23 cellular contexts compared by ENCODE assay signal in genomic region chr12:89192419-89192818, GRCh38.
A peak's percentile ranks its signal among the peaks of the same experiment; 100 is the strongest.
DNase-seq lines count a peak whose midpoint lies in the region; ATAC-seq, FAIRE-seq and TF ChIP-seq lines count a peak whose summit lies in the region.
"Had no signal": no experiment of that assay in that cellular context is flagged by ENCODE, and none has a peak within 500 bp of the region (broad histone marks: within the 10 kb centered on the region; RNA-seq: fewer than 3 reads in every experiment).

No MANE protein-coding gene starts in this region.

- no peaks in the 10 kb centered on the region for H3K79me2 ChIP-seq in smooth muscle cell (ENCODE audit: low read depth)

- H3K4me3 ChIP-seq in fibroblast of mammary gland (ENCODE audit: control insufficient read depth, low read depth, low read length) (no peak overlapping the region), smooth muscle cell (no peak overlapping the region), kidney (ENCODE audit: low read length in 2 of 2) (no peak overlapping the region)
- H3K4me3 ChIP-seq: body of pancreas, GM23338 had no signal

- intact Hi-C loops in kidney (cut with DNase I), result no loop called here

- ATAC-seq in HG03095 (IDR thresholded peaks at IDR 0.05; ENCODE audit: unreplicated experiment), result no peak
- ATAC-seq in HG03457 (IDR thresholded peaks at IDR 0.05; ENCODE audit: unreplicated experiment), result no peak
- ATAC-seq: body of pancreas; GM23338; SK-N-SH treated with all-trans-retinoic acid at 6 μM for 48 hours; stimulated activated naive CD8-positive, alpha-beta T cell treated with anti-CD3 and anti-CD28 coated beads, Interleukin-15, Interleukin-2, amounts not matched to agents 100 U/mL and 50 U/mL, for 24 hours had no signal

- H3K36me3 ChIP-seq in smooth muscle cell (ENCODE audit: low read depth) (no peaks in the 10 kb centered on the region), kidney (ENCODE audit: control insufficient read depth in 1 of 2, insufficient read depth in 2 of 2, low read length in 2 of 2) (no peaks in the 10 kb centered on the region)
- H3K36me3 ChIP-seq: BE2C had no signal

- H3K4me1 ChIP-seq in smooth muscle cell (ENCODE audit: low read depth) (no peaks in the 10 kb centered on the region), kidney (ENCODE audit: control insufficient read depth in 1 of 2, insufficient read depth in 1 of 2, low read depth in 1 of 2, low read length in 2 of 2) (no peaks in the 10 kb centered on the region)
- H3K4me1 ChIP-seq: BE2C, body of pancreas, Caco-2 had no signal

- no peaks in the 10 kb centered on the region for H4K20me1 ChIP-seq in smooth muscle cell (ENCODE audit: low read depth)

- H2AFZ ChIP-seq in smooth muscle cell (ENCODE audit: low read depth), result peak overlapping the region; percentile 36
- H2AFZ ChIP-seq: GM23338 had no signal

- peaks cover 15% of the 10 kb centered on the region for H3K9me3 ChIP-seq in smooth muscle cell (replicated peaks; ENCODE audit: low read depth)
- peaks cover 3 to 7% of the 10 kb centered on the region in 2 donors for H3K9me3 ChIP-seq in kidney (ENCODE audit: control insufficient read depth in 1 of 2, low read length in 2 of 2)
- H3K9me3 ChIP-seq: body of pancreas had no signal

- no peak for FAIRE-seq in kidney (lab: Jason Lieb, UNC)
- FAIRE-seq: small intestine had no signal

- H3K9ac ChIP-seq in smooth muscle cell (ENCODE audit: low read depth) (no peak overlapping the region), kidney (ENCODE audit: low read length in 2 of 2) (no peak overlapping the region)
- H3K9ac ChIP-seq: KMS-11 had no signal

- TF ChIP-seq CTCF in fibroblast of mammary gland (conservative IDR thresholded peaks at IDR 0.05; ENCODE audit: control insufficient read depth, insufficient read depth, low read depth, low read length) (no peak), smooth muscle cell (IDR thresholded peaks at IDR 0.05; ENCODE audit: borderline replicate concordance, insufficient read depth, poor library complexity, severe bottlenecking) (no peak), kidney (IDR thresholded peaks at IDR 0.05; ENCODE audit: borderline replicate concordance, extremely low read depth, insufficient read depth) (no peak)

- H3F3A ChIP-seq in smooth muscle cell (ENCODE audit: low read depth), result no peaks in the 10 kb centered on the region

- H3K27me3 ChIP-seq in smooth muscle cell (ENCODE audit: low read depth), result no peaks in the 10 kb centered on the region
- H3K27me3 ChIP-seq: BE2C, body of pancreas had no signal

- WGBS in smooth muscle cell (ENCODE audit: low lambda C conversion rate), result 72% methylated on average over 2 of the region's 2 CpGs

- H3K4me2 ChIP-seq in smooth muscle cell, result no peak overlapping the region
- H3K4me2 ChIP-seq: GM23338, KMS-11 had no signal

- DNase-seq in EL (peak; percentile 26), M059J (ENCODE audit: low read depth) (peak; percentile 60), fibroblast of mammary gland (ENCODE audit: low read depth) (peak; percentile 23), smooth muscle cell (lab: John Stamatoyannopoulos, UW; ENCODE audit: unreplicated experiment) (no peak), kidney (no peak)
- DNase-seq: activated CD4-positive, alpha-beta T cell treated with anti-CD3 and anti-CD28 coated beads, Interleukin-2, amount 50 U/mL, for 48 hours; activated effector memory CD4-positive, alpha-beta T cell treated with Interleukin-2 at 50 U/mL for 16 hours; BE2C; body of pancreas; Caco-2; effector CD8-positive, alpha-beta T cell; erythroblast; NCI-H510A; NK-92 treated with Interleukin-12 subunit alpha and Interleukin-12 subunit beta, amount 100 ng/mL, for 24 hours; nucleus accumbens; small intestine; stimulated activated CD4-positive, alpha-beta T cell treated with anti-CD3 and anti-CD28 coated beads, Interleukin-2, amount 100 ng/mL, for 48 hours; stimulated activated naive CD8-positive, alpha-beta T cell treated with anti-CD3 and anti-CD28 coated beads, Interleukin-15, Interleukin-2, amounts not matched to agents 100 U/mL and 50 U/mL, for 24 hours had no signal

- no peak overlapping the region for H3K27ac ChIP-seq in smooth muscle cell (ENCODE audit: low read depth)
- H3K27ac ChIP-seq in kidney (ENCODE audit: low read depth in 2 of 2, low read length in 2 of 2), result no peak overlapping the region
- H3K27ac ChIP-seq: body of pancreas, KMS-11 had no signal

Comparison
In these comparisons a context has a peak if more than half of its experiments do, and no peak if none do; other contexts are left out.
1. DNase-seq: peak in EL (single experiment), M059J (single experiment) and fibroblast of mammary gland (single experiment); none in smooth muscle cell (single experiment) and kidney (single experiment).